Comparison of ENCODE assay signal across 1 cellular context in the genomic region with DNA sequence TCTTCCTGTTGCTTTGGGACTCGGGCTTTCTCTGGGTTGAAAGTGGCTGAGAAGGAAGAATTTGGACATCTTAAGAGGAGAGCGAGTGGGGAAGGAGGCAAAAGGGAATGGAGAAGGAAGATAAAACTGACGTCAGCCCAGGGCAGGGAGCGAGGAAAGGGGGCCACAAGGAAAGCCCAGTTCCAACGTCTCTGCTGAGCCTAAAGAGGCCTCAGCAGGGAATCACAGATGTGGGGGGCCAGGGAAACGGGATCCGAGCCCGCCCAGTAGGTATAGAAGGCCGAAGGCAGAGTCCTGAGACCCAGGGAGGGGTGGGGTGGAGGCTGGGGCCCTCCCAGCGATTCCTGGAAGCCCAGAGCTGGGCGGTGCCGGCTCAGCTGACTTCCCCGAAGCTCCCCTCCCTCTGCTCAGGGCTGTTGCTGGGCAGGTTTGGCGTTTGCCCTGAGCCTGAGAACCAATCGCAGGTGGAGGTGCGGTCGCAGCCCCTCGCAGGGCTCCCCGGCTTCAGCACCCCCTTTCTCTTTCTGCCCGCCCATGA.
A peak's percentile ranks its signal among the peaks of the same experiment; 100 is the strongest.
TF ChIP-seq lines count a peak whose summit lies in the region.

No MANE protein-coding gene starts in this region.

TF ChIP-seq in SK-N-SH, 30 proteins besides CTCF, POLR2A, EP300 and RAD21 (continued from another document):
- TF ChIP-seq USF2 (IDR thresholded peaks at IDR 0.05; ENCODE audit: borderline replicate concordance, low read depth, low read length) (peak; percentile 42; the same call in 1 of the 2 replicates), FOXJ3 (CRISPR knock-in tag; IDR thresholded peaks at IDR 0.05) (no peak), JUND (IDR thresholded peaks at IDR 0.05) (peak; percentile 30; the same call in 1 of the 2 replicates), MEF2A (IDR thresholded peaks at IDR 0.05; ENCODE audit: borderline replicate concordance, low read depth) (peak; percentile 19; the same call in 1 of the 2 replicates), GATA2 (CRISPR knock-in tag; IDR thresholded peaks at IDR 0.05) (no peak), FOXM1 (IDR thresholded peaks at IDR 0.05; ENCODE audit: low read depth) (no peak), EZH2phosphoT487 (IDR thresholded peaks at IDR 0.05; ENCODE audit: borderline replicate concordance, low read depth) (no peak), SMC3 (IDR thresholded peaks at IDR 0.05; ENCODE audit: low read depth, low read length) (no peak), RCOR1 (IDR thresholded peaks at IDR 0.05; ENCODE audit: low read length) (no peak), NRF1 (IDR thresholded peaks at IDR 0.05; ENCODE audit: low read depth, low read length) (no peak), TCF12 (IDR thresholded peaks at IDR 0.05) (peak; percentile 38), POLR2AphosphoS5 (IDR thresholded peaks at IDR 0.05; ENCODE audit: low read depth, low read length) (no peak; the same call in 1 of the 2 replicates), FOSL2 (IDR thresholded peaks at IDR 0.05; ENCODE audit: borderline replicate concordance, low read depth) (no peak), NFIC (IDR thresholded peaks at IDR 0.05; ENCODE audit: borderline replicate concordance) (peak; percentile 57; the same call in 1 of the 2 replicates), RFX5 (IDR thresholded peaks at IDR 0.05; ENCODE audit: low read length) (peak; percentile 99), TEAD4 (IDR thresholded peaks at IDR 0.05; ENCODE audit: borderline replicate concordance, insufficient read depth) (0 out of 2 replicates have a peak, but pooled peaks have one; percentile 17), GABPA (IDR thresholded peaks at IDR 0.05; ENCODE audit: low read depth) (peak; percentile 8; the same call in 1 of the 2 replicates), REST (IDR thresholded peaks at IDR 0.05; ENCODE audit: low read depth, low read length) (0 out of 2 replicates have a peak, but pooled peaks have one; percentile 9), TAF1 (IDR thresholded peaks at IDR 0.05; ENCODE audit: borderline replicate concordance, low read depth, low read length) (no peak), MXI1 (IDR thresholded peaks at IDR 0.05; ENCODE audit: low read depth, low read length) (0 out of 2 replicates have a peak, but pooled peaks have one; percentile 33)
- TF ChIP-seq, protein P1, sequence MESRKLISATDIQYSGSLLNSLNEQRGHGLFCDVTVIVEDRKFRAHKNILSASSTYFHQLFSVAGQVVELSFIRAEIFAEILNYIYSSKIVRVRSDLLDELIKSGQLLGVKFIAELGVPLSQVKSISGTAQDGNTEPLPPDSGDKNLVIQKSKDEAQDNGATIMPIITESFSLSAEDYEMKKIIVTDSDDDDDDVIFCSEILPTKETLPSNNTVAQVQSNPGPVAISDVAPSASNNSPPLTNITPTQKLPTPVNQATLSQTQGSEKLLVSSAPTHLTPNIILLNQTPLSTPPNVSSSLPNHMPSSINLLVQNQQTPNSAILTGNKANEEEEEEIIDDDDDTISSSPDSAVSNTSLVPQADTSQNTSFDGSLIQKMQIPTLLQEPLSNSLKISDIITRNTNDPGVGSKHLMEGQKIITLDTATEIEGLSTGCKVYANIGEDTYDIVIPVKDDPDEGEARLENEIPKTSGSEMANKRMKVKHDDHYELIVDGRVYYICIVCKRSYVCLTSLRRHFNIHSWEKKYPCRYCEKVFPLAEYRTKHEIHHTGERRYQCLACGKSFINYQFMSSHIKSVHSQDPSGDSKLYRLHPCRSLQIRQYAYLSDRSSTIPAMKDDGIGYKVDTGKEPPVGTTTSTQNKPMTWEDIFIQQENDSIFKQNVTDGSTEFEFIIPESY (IDR thresholded peaks at IDR 0.05; ENCODE audit: borderline replicate concordance, low read depth), result peak; percentile 28; the same call in 1 of the 2 replicates
- TF ChIP-seq, protein P2, sequence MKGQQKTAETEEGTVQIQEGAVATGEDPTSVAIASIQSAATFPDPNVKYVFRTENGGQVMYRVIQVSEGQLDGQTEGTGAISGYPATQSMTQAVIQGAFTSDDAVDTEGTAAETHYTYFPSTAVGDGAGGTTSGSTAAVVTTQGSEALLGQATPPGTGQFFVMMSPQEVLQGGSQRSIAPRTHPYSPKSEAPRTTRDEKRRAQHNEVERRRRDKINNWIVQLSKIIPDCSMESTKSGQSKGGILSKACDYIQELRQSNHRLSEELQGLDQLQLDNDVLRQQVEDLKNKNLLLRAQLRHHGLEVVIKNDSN (IDR thresholded peaks at IDR 0.05; ENCODE audit: borderline replicate concordance, low read depth), result peak; percentile 90
- TF ChIP-seq, protein P3, sequence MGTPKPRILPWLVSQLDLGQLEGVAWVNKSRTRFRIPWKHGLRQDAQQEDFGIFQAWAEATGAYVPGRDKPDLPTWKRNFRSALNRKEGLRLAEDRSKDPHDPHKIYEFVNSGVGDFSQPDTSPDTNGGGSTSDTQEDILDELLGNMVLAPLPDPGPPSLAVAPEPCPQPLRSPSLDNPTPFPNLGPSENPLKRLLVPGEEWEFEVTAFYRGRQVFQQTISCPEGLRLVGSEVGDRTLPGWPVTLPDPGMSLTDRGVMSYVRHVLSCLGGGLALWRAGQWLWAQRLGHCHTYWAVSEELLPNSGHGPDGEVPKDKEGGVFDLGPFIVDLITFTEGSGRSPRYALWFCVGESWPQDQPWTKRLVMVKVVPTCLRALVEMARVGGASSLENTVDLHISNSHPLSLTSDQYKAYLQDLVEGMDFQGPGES (IDR thresholded peaks at IDR 0.05; ENCODE audit: low read depth, low read length), result no peak
TF ChIP-seq in SK-N-SH: peak in this region for 18.
